Comparison of ENCODE assay signal across 24 cellular contexts in the genomic region with DNA sequence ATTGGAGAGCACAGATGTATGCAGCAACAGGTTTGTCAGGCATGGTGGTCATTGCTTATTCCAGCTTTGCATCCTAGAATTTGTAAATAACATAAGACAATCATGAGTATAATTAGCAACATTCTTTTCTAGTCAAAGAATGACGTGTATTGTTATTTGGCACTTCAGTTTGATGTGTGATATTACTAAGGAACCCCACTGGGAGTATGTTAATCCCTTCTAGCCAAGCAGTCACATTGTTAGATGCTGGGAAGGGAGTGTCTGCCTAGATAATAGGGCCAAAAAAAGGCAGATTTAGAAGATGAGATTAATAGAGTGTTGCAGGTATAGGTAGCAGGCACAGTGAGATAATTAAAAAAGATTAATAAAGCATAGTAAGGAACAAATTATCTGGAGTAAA.
DNase-seq lines count a peak whose midpoint lies in the region; TF ChIP-seq lines count a peak whose summit lies in the region.
"Had no signal": no experiment of that assay in that cellular context is flagged by ENCODE, and none has a peak within 500 bp of the region (broad histone marks: within the 10 kb centered on the region; RNA-seq: fewer than 3 reads in every experiment).

No MANE protein-coding gene starts in this region.

- CTCF ChIA-PET in HEK293 (lab: Yijun Ruan, JAX): no interaction called here

- H3K9ac ChIP-seq in endodermal cell (ENCODE audit: extremely low read depth, low read length, poor library complexity, severe bottlenecking) (peak overlapping the region; percentile 61), neural progenitor cell (no peak overlapping the region)
- H3K9ac ChIP-seq: BLaER1 treated with 17β-estradiol and CSF1 and Interleukin-3, amounts not matched to agents 10 nM and 100 nM had no signal

- H3K9me3 ChIP-seq in left ventricle myocardium inferior (replicated peaks) (no peaks in the 10 kb centered on the region), HEK293 (ENCODE audit: control insufficient read depth, insufficient read depth, low read depth, low read length) (no peaks in the 10 kb centered on the region), endodermal cell (ENCODE audit: control insufficient read depth, low read length) (peaks cover 26% of the 10 kb centered on the region), neural progenitor cell (ENCODE audit: low read depth) (no peaks in the 10 kb centered on the region), esophagus muscularis mucosa (no peaks in the 10 kb centered on the region)
- H3K9me3 ChIP-seq: A549, BE2C, HAP-1 had no signal

- no peaks in the 10 kb centered on the region for H3K79me2 ChIP-seq in neural progenitor cell (ENCODE audit: low read depth)

- H3K27ac ChIP-seq in left ventricle myocardium inferior (replicated peaks) (peak overlapping the region; percentile 53), HEK293 (ENCODE audit: extremely low read depth, low read depth, low read length) (no peak overlapping the region), endodermal cell (ENCODE audit: low read depth, low read length) (no peak overlapping the region), neural progenitor cell (no peak overlapping the region), esophagus muscularis mucosa (replicated peaks in 1 of 4) (no peak overlapping the region)
- H3K27ac ChIP-seq: A549; BLaER1 treated with 17β-estradiol and CSF1 and Interleukin-3, amounts not matched to agents 10 nM and 100 nM had no signal

- H3K9me3 Mint-ChIP-seq in endodermal cell: peaks cover 39% of the 10 kb centered on the region
- no peaks in the 10 kb centered on the region for H3K9me3 Mint-ChIP-seq in neural progenitor cell
- peaks cover under 1% of the 10 kb centered on the region for H3K9me3 Mint-ChIP-seq in chondrocyte (ENCODE audit: low read depth)
- H3K9me3 Mint-ChIP-seq: CD4-positive, alpha-beta T cell had no signal

- H4K20me1 ChIP-seq in neural progenitor cell (ENCODE audit: low read depth): no peaks in the 10 kb centered on the region
- H4K20me1 ChIP-seq: BLaER1 treated with 17β-estradiol and CSF1 and Interleukin-3, amounts not matched to agents 10 nM and 100 nM had no signal

- no peak for DNase-seq in left ventricle myocardium inferior
- DNase-seq in cardiac septum (ENCODE audit: low spot score): no peak
- DNase-seq in endodermal cell: no peak
- DNase-seq in neural progenitor cell (ENCODE audit: low spot score): peak; percentile 51
- DNase-seq in esophagus muscularis mucosa (ENCODE audit: extremely low spot score): no peak
- no peak for DNase-seq in chondrocyte (ENCODE audit: low spot score)
- no peak for DNase-seq in NOMO-1 (lab: John Stamatoyannopoulos, UW; ENCODE audit: unreplicated experiment in 2 of 2)
- DNase-seq: 8988T; ACHN; AML-193; BE2C; CD4-positive, alpha-beta T cell; CD8-positive, alpha-beta memory T cell; DMS 273 treated with DMSO at 0.1 percent for 48 hours; DMS79; EL; GDM1 had no signal

- H3K36me3 ChIP-seq in left ventricle myocardium inferior: no peaks in the 10 kb centered on the region
- H3K36me3 ChIP-seq in HEK293 (ENCODE audit: control insufficient read depth in 2 of 2, insufficient read depth in 1 of 2, low read length in 2 of 2): no peaks in the 10 kb centered on the region
- no peaks in the 10 kb centered on the region for H3K36me3 ChIP-seq in endodermal cell (ENCODE audit: control insufficient read depth, insufficient read depth, low read length)
- H3K36me3 ChIP-seq in neural progenitor cell: no peaks in the 10 kb centered on the region
- H3K36me3 ChIP-seq in esophagus muscularis mucosa: no peaks in the 10 kb centered on the region
- H3K36me3 ChIP-seq: BE2C; BLaER1 treated with 17β-estradiol and CSF1 and Interleukin-3, amounts not matched to agents 10 nM and 100 nM; HAP-1 had no signal

- no peak overlapping the region for H3K4me3 ChIP-seq in left ventricle myocardium inferior
- H3K4me3 ChIP-seq in HEK293 (ENCODE audit: low read depth, low read length): no peak overlapping the region
- peak overlapping the region; percentile 67 for H3K4me3 ChIP-seq in endodermal cell (ENCODE audit: low read length)
- H3K4me3 ChIP-seq in neural progenitor cell: no peak overlapping the region
- H3K4me3 ChIP-seq in esophagus muscularis mucosa: no peak overlapping the region
- H3K4me3 ChIP-seq: A549; BLaER1 treated with 17β-estradiol and CSF1 and Interleukin-3, amounts not matched to agents 10 nM and 100 nM; GM12878; GM23338; HAP-1 had no signal

- H3K4me1 Mint-ChIP-seq in endodermal cell (peaks cover 61% of the 10 kb centered on the region), neural progenitor cell (peaks cover 22% of the 10 kb centered on the region), chondrocyte (ENCODE audit: low read depth) (no peaks in the 10 kb centered on the region)
- H3K4me1 Mint-ChIP-seq: CD14-positive monocyte; CD8-positive, alpha-beta memory T cell had no signal

- peak overlapping the region; percentile 55 for H3K4me2 ChIP-seq in neural progenitor cell
- H3K4me2 ChIP-seq: A549; BLaER1 treated with 17β-estradiol and CSF1 and Interleukin-3, amounts not matched to agents 10 nM and 100 nM; GM23338 had no signal

- POLR2A ChIA-PET in HEK293 (lab: Yijun Ruan, JAX): no interaction called here

- H3K27ac Mint-ChIP-seq in endodermal cell (peak overlapping the region; percentile 64), neural progenitor cell (no peak overlapping the region), chondrocyte (ENCODE audit: unreplicated experiment) (no peak overlapping the region)
- H3K27ac Mint-ChIP-seq: CD14-positive monocyte; CD4-positive, alpha-beta T cell; CD8-positive, alpha-beta memory T cell; GM23338 had no signal

- TF ChIP-seq POLR2A in esophagus muscularis mucosa (IDR thresholded peaks at IDR 0.05; ENCODE audit: low read depth): no peak

- H2AFZ ChIP-seq in neural progenitor cell (replicated peaks): no peak overlapping the region
- H2AFZ ChIP-seq: GM23338 had no signal

- no peaks in the 10 kb centered on the region for H3K27me3 ChIP-seq in left ventricle myocardium inferior (ENCODE audit: low read depth)
- H3K27me3 ChIP-seq in endodermal cell (ENCODE audit: control insufficient read depth, insufficient read depth, low read length, poor library complexity, severe bottlenecking): no peaks in the 10 kb centered on the region
- no peaks in the 10 kb centered on the region for H3K27me3 ChIP-seq in neural progenitor cell
- H3K27me3 ChIP-seq in esophagus muscularis mucosa: no peaks in the 10 kb centered on the region
- H3K27me3 ChIP-seq: BE2C; BLaER1 treated with 17β-estradiol and CSF1 and Interleukin-3, amounts not matched to agents 10 nM and 100 nM had no signal

- no peak overlapping the region for H3K4me3 Mint-ChIP-seq in endodermal cell
- no peak overlapping the region for H3K4me3 Mint-ChIP-seq in neural progenitor cell
- H3K4me3 Mint-ChIP-seq in chondrocyte (ENCODE audit: unreplicated experiment): no peak overlapping the region
- H3K4me3 Mint-ChIP-seq: CD14-positive monocyte; CD4-positive, alpha-beta T cell; CD8-positive, alpha-beta memory T cell; GM23338 had no signal

- peaks cover 8% of the 10 kb centered on the region for H3K4me1 ChIP-seq in left ventricle myocardium inferior
- no peaks in the 10 kb centered on the region for H3K4me1 ChIP-seq in HEK293 (ENCODE audit: control insufficient read depth, insufficient read depth, low read length)
- peaks cover 14% of the 10 kb centered on the region for H3K4me1 ChIP-seq in endodermal cell (ENCODE audit: control insufficient read depth, insufficient read depth, low read length)
- peaks cover 53% of the 10 kb centered on the region for H3K4me1 ChIP-seq in neural progenitor cell
- peaks cover 0 to 4% (median 2%) of the 10 kb centered on the region in 4 donors for H3K4me1 ChIP-seq in esophagus muscularis mucosa
- H3K4me1 ChIP-seq: A549; BLaER1 treated with 17β-estradiol and CSF1 and Interleukin-3, amounts not matched to agents 10 nM and 100 nM had no signal

- peaks cover 57% of the 10 kb centered on the region for H3F3A ChIP-seq in neural progenitor cell (ENCODE audit: low read depth)

- 4% methylated on average over 1 of the region's 1 CpG; no CpG with 5 or more reads in 1 of the 2 experiments for WGBS in endodermal cell (ENCODE audit: insufficient coverage in 1 of 2, insufficient read length in 1 of 2), 2 experiments
- WGBS in esophagus muscularis mucosa: 20% methylated on average over 1 of the region's 1 CpG

- intact Hi-C loops in left ventricle myocardium inferior (cut with micrococcal nuclease): no loop called here
- intact Hi-C loops in cardiac septum (cut with DNase I): no loop called here
- intact Hi-C loops in esophagus muscularis mucosa (cut with DNase I): no loop called here

- H3K36me3 Mint-ChIP-seq in endodermal cell (ENCODE audit: low read depth) (peaks cover 9% of the 10 kb centered on the region), neural progenitor cell (no peaks in the 10 kb centered on the region), chondrocyte (ENCODE audit: low read depth) (no peaks in the 10 kb centered on the region)
- H3K36me3 Mint-ChIP-seq: CD14-positive monocyte; CD8-positive, alpha-beta memory T cell had no signal

- H3K27me3 Mint-ChIP-seq in endodermal cell (ENCODE audit: insufficient read depth): no peaks in the 10 kb centered on the region
- no peaks in the 10 kb centered on the region for H3K27me3 Mint-ChIP-seq in neural progenitor cell (ENCODE audit: insufficient read depth, low read depth)
- peaks cover 6% of the 10 kb centered on the region for H3K27me3 Mint-ChIP-seq in chondrocyte (ENCODE audit: low read depth)
- H3K27me3 Mint-ChIP-seq: CD4-positive, alpha-beta T cell; CD8-positive, alpha-beta memory T cell had no signal

- TF ChIP-seq EP300 in esophagus muscularis mucosa (IDR thresholded peaks at IDR 0.05): no peak

- TF ChIP-seq CTCF in left ventricle myocardium inferior (IDR thresholded peaks at IDR 0.05; ENCODE audit: borderline replicate concordance): no peak
- no peak for TF ChIP-seq CTCF in HEK293 (tag by site-specific recombination; IDR thresholded peaks at IDR 0.05)
- TF ChIP-seq CTCF in endodermal cell (conservative IDR thresholded peaks at IDR 0.05): no peak
- no peak for TF ChIP-seq CTCF in neural progenitor cell (IDR thresholded peaks at IDR 0.05)
- no peak for TF ChIP-seq CTCF in esophagus muscularis mucosa (IDR thresholded peaks at IDR 0.05)
- no peak for TF ChIP-seq CTCF in chondrocyte (IDR thresholded peaks at IDR 0.05)

TF ChIP-seq in HEK293, 187 proteins besides CTCF, POLR2A, EP300 and RAD21:
- TF ChIP-seq ZNF239 (tag by site-specific recombination; IDR thresholded peaks at IDR 0.05): no peak
- TF ChIP-seq SCRT2 (tag by site-specific recombination; IDR thresholded peaks at IDR 0.05): peak; percentile 22; the same call in 1 of the 2 replicates
